Comparison of ENCODE assay signal across 8 cellular contexts in genomic region chr6:147322299-147323162, GRCh38.
DNase-seq lines count a peak whose midpoint lies in the region; ATAC-seq lines count a peak whose summit lies in the region.

No MANE protein-coding gene starts in this region.

- peak overlapping the region; percentile 88 for H3K27ac Mint-ChIP-seq in activated naive CD8-positive, alpha-beta T cell treated with anti-CD3 and anti-CD28 coated beads, Interleukin-2, amount 50 U/mL, for 24 hours

- peaks cover 32% of the 10 kb centered on the region for H3K36me3 Mint-ChIP-seq in activated naive CD8-positive, alpha-beta T cell treated with anti-CD3 and anti-CD28 coated beads, Interleukin-2, amount 50 U/mL, for 24 hours (ENCODE audit: low read depth)

- H3K27me3 Mint-ChIP-seq in activated naive CD8-positive, alpha-beta T cell treated with anti-CD3 and anti-CD28 coated beads, Interleukin-2, amount 50 U/mL, for 24 hours = no peaks in the 10 kb centered on the region

- H3K4me1 Mint-ChIP-seq in activated naive CD8-positive, alpha-beta T cell treated with anti-CD3 and anti-CD28 coated beads, Interleukin-2, amount 50 U/mL, for 24 hours = peaks cover 25% of the 10 kb centered on the region

- intact Hi-C loops in sciatic nerve (cut with DNase I) = no loop called here

- DNase-seq in ELR (ENCODE audit: low read depth) (peak; percentile 35), sciatic nerve (ENCODE audit: low spot score) (no peak), NCI-H446 treated with DMSO at 0.1 percent for 48 hours (lab: John Stamatoyannopoulos, UW) (no peak), NCI-H2107 (lab: John Stamatoyannopoulos, UW) (no peak), mesenteric fat pad (ENCODE audit: low spot score) (no peak)
- DNase-seq in activated naive CD8-positive, alpha-beta T cell treated with anti-CD3 and anti-CD28 coated beads, Interleukin-2, amount 50 U/mL, for 24 hours = peak; percentile 5

- H3K9me3 Mint-ChIP-seq in activated naive CD8-positive, alpha-beta T cell treated with anti-CD3 and anti-CD28 coated beads, Interleukin-2, amount 50 U/mL, for 24 hours = no peaks in the 10 kb centered on the region

- ATAC-seq in GM19397 (IDR thresholded peaks at IDR 0.05; ENCODE audit: unreplicated experiment) (peak; percentile 96), HG03432 (IDR thresholded peaks at IDR 0.05; ENCODE audit: unreplicated experiment) (peak; percentile 99), sciatic nerve (peak; percentile 62)
- peak; percentile 91 for ATAC-seq in activated naive CD8-positive, alpha-beta T cell treated with anti-CD3 and anti-CD28 coated beads, Interleukin-2, amount 50 U/mL, for 24 hours

- peak overlapping the region; percentile 60 for H3K4me3 Mint-ChIP-seq in activated naive CD8-positive, alpha-beta T cell treated with anti-CD3 and anti-CD28 coated beads, Interleukin-2, amount 50 U/mL, for 24 hours

Comparison
In these comparisons a context has a peak if more than half of its experiments do, and no peak if none do; other contexts are left out.
1. DNase-seq: peak in ELR (single experiment) and activated naive CD8-positive, alpha-beta T cell treated with anti-CD3 and anti-CD28 coated beads, Interleukin-2, amount 50 U/mL, for 24 hours (single experiment); none in sciatic nerve (single experiment), NCI-H446 treated with DMSO at 0.1 percent for 48 hours (single experiment), NCI-H2107 (single experiment) and mesenteric fat pad (single experiment).
2. Peak in every context shown above with its lines, with median percentiles within 50 percentile points of each other: ATAC-seq.